In genomic region chr12:62698701-62699101, GRCh38 we compare ENCODE assay signal across 17 cellular contexts.
DNase-seq lines count a peak whose midpoint lies in the region; ATAC-seq and TF ChIP-seq lines count a peak whose summit lies in the region.
"Had no signal": no experiment of that assay in that cellular context is flagged by ENCODE, and none has a peak within 500 bp of the region (broad histone marks: within the 10 kb centered on the region; RNA-seq: fewer than 3 reads in every experiment).

No MANE protein-coding gene starts in this region.

- no peak for TF ChIP-seq CTCF in choroid plexus epithelial cell (conservative IDR thresholded peaks at IDR 0.05; ENCODE audit: low read depth, low read length)
- TF ChIP-seq CTCF in GM13977 (IDR thresholded peaks at IDR 0.05; ENCODE audit: extremely low read depth, insufficient read depth, missing control alignments), result no peak

- H3K4me3 ChIP-seq in choroid plexus epithelial cell (ENCODE audit: low read depth, low read length), result no peak overlapping the region
- H3K4me3 ChIP-seq: left lung, uterus had no signal

- ATAC-seq in GM18505 (IDR thresholded peaks at IDR 0.05; ENCODE audit: unreplicated experiment), result no peak
- ATAC-seq: stimulated activated naive CD8-positive, alpha-beta T cell treated with anti-CD3 and anti-CD28 coated beads, Interleukin-15, Interleukin-2, amounts not matched to agents 100 U/mL and 50 U/mL, for 24 hours had no signal

- TF ChIP-seq POLR2A in GM18505 (IDR thresholded peaks at IDR 0.05; ENCODE audit: borderline replicate concordance, extremely low read depth, insufficient read depth, insufficient read length), result no peak

- in situ Hi-C loops in GM13977 (cut with MboI; ENCODE audit: low pct_unique_long_range_greater_than_20kb, low sequenced_read_pairs, unreplicated experiment), result no loop called here

- DNase-seq in AG08395 (ENCODE audit: low spot score) (peak; percentile 34), NCI-H226 (peak; percentile 43), choroid plexus epithelial cell (ENCODE audit: low read depth) (peak; percentile 71), lung microvascular endothelial cell (ENCODE audit: low read depth in 2 of 2) (peak; percentile 54 to 65), GM13977 (ENCODE audit: low spot score) (no peak), germinal center (ENCODE audit: low spot score) (no peak)
- DNase-seq in activated CD4-positive, alpha-beta T cell treated with anti-CD3 and anti-CD28 coated beads, Interleukin-2, amount 50 U/mL, for 1 hour, result no peak
- DNase-seq: activated CD4-positive, alpha-beta T cell treated with anti-CD3 and anti-CD28 coated beads for 1 hour; activated gamma-delta T cell; anterior cingulate cortex; left lung; NCI-H1694; posterior cingulate gyrus; stimulated activated CD4-positive, alpha-beta T cell treated with anti-CD3 and anti-CD28 coated beads, Interleukin-12 subunit alpha, Interleukin-12 subunit beta, amount 100 ng/mL, for 4 hours; stimulated activated naive CD8-positive, alpha-beta T cell treated with anti-CD3 and anti-CD28 coated beads, Interleukin-15, Interleukin-2, amounts not matched to agents 100 U/mL and 50 U/mL, for 24 hours; uterus had no signal

Comparison
In these comparisons a context has a peak if more than half of its experiments do, and no peak if none do; other contexts are left out.
1. DNase-seq: peak in AG08395 (single experiment), NCI-H226 (single experiment), choroid plexus epithelial cell (single experiment) and lung microvascular endothelial cell (2 of 2); none in GM13977 (single experiment), germinal center (single experiment) and activated CD4-positive, alpha-beta T cell treated with anti-CD3 and anti-CD28 coated beads, Interleukin-2, amount 50 U/mL, for 1 hour (single experiment).